21 cellular contexts compared by ENCODE assay signal in the genomic region with DNA sequence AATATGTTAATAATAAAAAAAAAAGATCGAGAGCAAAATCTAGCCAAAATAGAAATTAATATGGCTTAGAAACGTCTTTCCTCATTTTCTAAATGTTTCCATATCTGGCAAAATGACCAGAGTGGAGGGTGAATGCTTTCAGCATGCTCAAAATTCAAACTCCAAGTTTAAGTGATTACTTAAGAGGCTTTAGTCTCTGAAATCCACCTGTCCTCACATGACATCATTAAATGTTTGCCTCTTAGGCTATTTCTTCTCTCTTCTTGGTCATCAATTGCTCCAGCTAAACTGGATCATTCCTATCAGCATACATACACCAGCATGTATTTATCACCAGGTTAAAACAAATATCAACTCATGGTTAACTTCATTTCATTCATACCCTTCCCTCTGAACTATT. TPM values are rescaled to one million over a fixed set of nuclear protein-coding genes. Genes with fewer than 3 reads are reported as not detected.
"Had no signal": no experiment of that assay in that cellular context is flagged by ENCODE, and none has a peak within 500 bp of the region (broad histone marks: within the 10 kb centered on the region; RNA-seq: fewer than 3 reads in every experiment).

No MANE protein-coding gene starts in this region.

- H3K4me1 ChIP-seq: body of pancreas, pancreas, transverse colon had no signal

- H3K9me3 Mint-ChIP-seq: activated naive CD4-positive, alpha-beta T cell treated with anti-CD3 and anti-CD28 coated beads, Interleukin-2, amount 10 ng/mL, durations not matched to agents 7 days and 5 days; activated T-helper 17 cell treated with anti-CD3 and anti-CD28 coated beads, Interleukin-2, amount 50 U/mL, for 72 hours; immature natural killer cell; WTC11 had no signal

- H3K27ac Mint-ChIP-seq: activated CD4-positive, alpha-beta T cell treated with anti-CD3 and anti-CD28 coated beads, Interleukin-2, amount 10 ng/mL, durations not matched to agents 7 days and 5 days; activated naive CD4-positive, alpha-beta T cell treated with anti-CD3 and anti-CD28 coated beads, Interleukin-2, amount 10 ng/mL, durations not matched to agents 7 days and 5 days; activated T-helper 17 cell treated with anti-CD3 and anti-CD28 coated beads, Interleukin-2, amount 50 U/mL, for 72 hours; immature natural killer cell; WTC11 had no signal

- DNase-seq: activated CD4-positive, alpha-beta T cell treated with anti-CD3 and anti-CD28 coated beads, Interleukin-2, amount 10 ng/mL, durations not matched to agents 7 days and 5 days; activated naive CD4-positive, alpha-beta T cell treated with anti-CD3 and anti-CD28 coated beads, Interleukin-2, amount 10 ng/mL, durations not matched to agents 7 days and 5 days; activated T-cell treated with anti-CD3 and anti-CD28 coated beads for 4 hours; body of pancreas; central memory CD4-positive, alpha-beta T cell; glutamatergic neuron; immature natural killer cell; left colon; pancreas; SK-N-SH; stimulated activated CD4-positive, alpha-beta T cell treated with anti-CD3 and anti-CD28 coated beads, Interleukin-15, amount 100 ng/mL, for 24 hours; stimulated activated CD4-positive, alpha-beta T cell treated with anti-CD3 and anti-CD28 coated beads, Interleukin-4, amount 100 ng/mL, for 24 hours; transverse colon had no signal

- H3K9me3 ChIP-seq: body of pancreas, pancreas, SK-N-SH, transverse colon had no signal

- H3K4me1 Mint-ChIP-seq: activated naive CD4-positive, alpha-beta T cell treated with anti-CD3 and anti-CD28 coated beads, Interleukin-2, amount 10 ng/mL, durations not matched to agents 7 days and 5 days; immature natural killer cell had no signal

- H3K36me3 ChIP-seq: pancreas, transverse colon had no signal

- ATAC-seq: body of pancreas, left colon, WTC11 had no signal

- H3K36me3 Mint-ChIP-seq: activated naive CD4-positive, alpha-beta T cell treated with anti-CD3 and anti-CD28 coated beads, Interleukin-2, amount 10 ng/mL, durations not matched to agents 7 days and 5 days; immature natural killer cell; WTC11 had no signal

- H3K4me3 ChIP-seq: body of pancreas, pancreas, transverse colon had no signal

- H3K27me3 ChIP-seq: body of pancreas, pancreas, transverse colon had no signal

- H3K27ac ChIP-seq: body of pancreas, pancreas had no signal

- H3K27me3 Mint-ChIP-seq: activated CD4-positive, alpha-beta T cell treated with anti-CD3 and anti-CD28 coated beads, Interleukin-2, amount 10 ng/mL, durations not matched to agents 7 days and 5 days; activated naive CD4-positive, alpha-beta T cell treated with anti-CD3 and anti-CD28 coated beads, Interleukin-2, amount 10 ng/mL, durations not matched to agents 7 days and 5 days; activated T-helper 17 cell treated with anti-CD3 and anti-CD28 coated beads, Interleukin-2, amount 50 U/mL, for 72 hours had no signal

- H3K4me3 Mint-ChIP-seq: activated CD4-positive, alpha-beta T cell treated with anti-CD3 and anti-CD28 coated beads, Interleukin-2, amount 10 ng/mL, durations not matched to agents 7 days and 5 days; activated naive CD4-positive, alpha-beta T cell treated with anti-CD3 and anti-CD28 coated beads, Interleukin-2, amount 10 ng/mL, durations not matched to agents 7 days and 5 days; immature natural killer cell; neural crest cell; WTC11 had no signal

RNA-seq across cellular contexts. Expression of gene ATXN3L, which starts 54.5 kb away (rescaled TPM):
- total RNA-seq: activated CD4-positive, alpha-beta T cell treated with anti-CD3 and anti-CD28 coated beads, Interleukin-2, amount 10 ng/mL, durations not matched to agents 7 days and 5 days; activated CD8-positive, alpha-beta memory T cell treated with anti-CD3 and anti-CD28 coated beads for 36 hours; activated T-helper 17 cell treated with anti-CD3 and anti-CD28 coated beads, Interleukin-2, amount 50 U/mL, for 72 hours; body of pancreas; dermis blood vessel endothelial cell; epithelial cell of proximal tubule; left colon; mucosa of gallbladder; neural crest cell; pancreas; T-helper 1 cell treated with Interleukin-12 subunit alpha and Interleukin-12 subunit beta and Interleukin-4 antibody, amounts not matched to agents 30 ng/mL and 1 ng/mL, for 36 hours; transverse colon; WTC11 had no signal
